Comparison of ENCODE assay signal across 9 cellular contexts in genomic region chr6:17865798-17866725, GRCh38.
DNase-seq lines count a peak whose midpoint lies in the region; ATAC-seq, FAIRE-seq and TF ChIP-seq lines count a peak whose summit lies in the region.
"Had no signal": no experiment of that assay in that cellular context is flagged by ENCODE, and none has a peak within 500 bp of the region (broad histone marks: within the 10 kb centered on the region; RNA-seq: fewer than 3 reads in every experiment).

No MANE protein-coding gene starts in this region.

- no peak for ATAC-seq in GM21786 (IDR thresholded peaks at IDR 0.05; ENCODE audit: unreplicated experiment)

- intact Hi-C loops in kidney (cut with DNase I): no loop called here

- no peaks in the 10 kb centered on the region for H3K9me3 ChIP-seq in kidney (ENCODE audit: control insufficient read depth in 1 of 2, low read length in 2 of 2)

- no peak overlapping the region for H3K9ac ChIP-seq in kidney (ENCODE audit: low read length in 2 of 2)

- DNase-seq in HPDE6-E6E7 (ENCODE audit: extremely low spot score): peak; percentile 77
- DNase-seq in cardiac fibroblast (ENCODE audit: low read depth in 2 of 2): peak; percentile 88 to 98
- DNase-seq in kidney: peak; percentile 86
- peak; percentile 96 for DNase-seq in stromal cell of bone marrow (ENCODE audit: low read depth)
- DNase-seq in NCI-H1436 (lab: John Stamatoyannopoulos, UW): no peak
- no peak for DNase-seq in NAMALWA (ENCODE audit: low spot score)
- DNase-seq in KG1 (lab: John Stamatoyannopoulos, UW): no peak

- H3K4me1 ChIP-seq in kidney (ENCODE audit: control insufficient read depth in 1 of 2, insufficient read depth in 1 of 2, low read depth in 1 of 2, low read length in 2 of 2): peaks cover 8 to 9% of the 10 kb centered on the region in 2 donors

- H3K4me3 ChIP-seq in cardiac fibroblast (replicated peaks in 1 of 2; ENCODE audit: low read depth in 2 of 2, low read length in 2 of 2) (no peak overlapping the region), kidney (ENCODE audit: low read length in 2 of 2) (no peak overlapping the region)

- H3K27ac ChIP-seq in kidney (ENCODE audit: low read depth in 2 of 2, low read length in 2 of 2): no peak overlapping the region

- no peaks in the 10 kb centered on the region for H3K36me3 ChIP-seq in kidney (ENCODE audit: control insufficient read depth in 1 of 2, insufficient read depth in 2 of 2, low read length in 2 of 2)

- no peak for FAIRE-seq in kidney (lab: Jason Lieb, UNC)
- FAIRE-seq: endometrium had no signal

- no peak for TF ChIP-seq CTCF in cardiac fibroblast (IDR thresholded peaks at IDR 0.05; ENCODE audit: low read depth, low read length)
- TF ChIP-seq CTCF in kidney (IDR thresholded peaks at IDR 0.05; ENCODE audit: borderline replicate concordance, extremely low read depth, insufficient read depth): no peak

Comparison
In these comparisons a context has a peak if more than half of its experiments do, and no peak if none do; other contexts are left out.
1. DNase-seq: peak in HPDE6-E6E7 (single experiment), cardiac fibroblast (2 of 2), kidney (single experiment) and stromal cell of bone marrow (single experiment); none in NCI-H1436 (single experiment), NAMALWA (single experiment) and KG1 (single experiment).